ENCODE assay signal across 1 cellular context in the genomic region with DNA sequence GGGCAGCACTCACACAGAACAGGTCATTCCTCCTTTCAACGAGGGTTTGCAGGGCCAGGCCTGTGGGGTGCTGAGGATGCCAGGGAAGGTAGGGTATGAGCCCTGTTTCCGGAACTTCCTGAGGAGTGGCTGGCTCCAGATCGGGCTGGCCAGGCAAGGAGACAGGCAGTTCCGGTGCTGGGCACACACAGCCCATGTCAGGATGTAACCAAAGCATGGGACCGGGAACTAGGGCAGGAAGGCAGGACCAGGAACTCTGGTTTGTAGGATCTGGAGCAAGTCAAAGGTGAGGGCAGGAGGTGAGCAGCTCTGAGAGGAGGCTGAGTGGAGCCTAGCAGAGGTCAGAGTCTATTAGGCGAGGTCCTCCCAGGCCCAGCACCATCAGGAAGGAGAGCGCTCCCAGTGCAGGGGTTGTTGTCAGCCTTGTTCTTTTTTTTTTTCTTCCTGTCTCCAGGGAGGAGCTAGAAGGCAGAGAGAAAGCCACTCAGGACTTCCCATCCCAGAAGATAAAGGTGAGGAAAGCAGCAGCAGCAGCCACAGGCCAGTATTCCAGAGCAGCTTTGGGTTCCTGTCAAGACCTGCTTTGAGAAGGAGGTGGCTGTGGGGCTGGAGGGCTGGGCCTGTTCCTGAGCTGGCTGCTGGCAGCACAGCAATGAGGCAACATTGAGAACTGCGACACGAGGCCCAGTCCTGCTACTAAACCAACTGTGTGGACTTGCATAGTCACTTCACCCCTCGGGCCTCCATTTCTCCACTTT.
TF ChIP-seq lines count a peak whose summit lies in the region.

No MANE protein-coding gene starts in this region.

TF ChIP-seq in K562, 482 proteins besides CTCF, POLR2A, EP300 and RAD21 (continued from another document):
- TF ChIP-seq, protein P1, sequence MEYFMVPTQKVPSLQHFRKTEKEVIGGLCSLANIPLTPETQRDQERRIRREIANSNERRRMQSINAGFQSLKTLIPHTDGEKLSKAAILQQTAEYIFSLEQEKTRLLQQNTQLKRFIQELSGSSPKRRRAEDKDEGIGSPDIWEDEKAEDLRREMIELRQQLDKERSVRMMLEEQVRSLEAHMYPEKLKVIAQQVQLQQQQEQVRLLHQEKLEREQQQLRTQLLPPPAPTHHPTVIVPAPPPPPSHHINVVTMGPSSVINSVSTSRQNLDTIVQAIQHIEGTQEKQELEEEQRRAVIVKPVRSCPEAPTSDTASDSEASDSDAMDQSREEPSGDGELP (CRISPR knock-in tag; IDR thresholded peaks at IDR 0.05; ENCODE audit: borderline replicate concordance), result no peak
- TF ChIP-seq SRSF7 (optimal IDR thresholded peaks at IDR 0.05; ENCODE audit: low read depth, low read length) (no peak), JUN (IDR thresholded peaks at IDR 0.05; ENCODE audit: borderline replicate concordance, low read depth, low read length) (no peak), JUN (CRISPR knock-in tag; IDR thresholded peaks at IDR 0.05; ENCODE audit: borderline replicate concordance) (no peak), ZC3H4 (CRISPR knock-in tag; IDR thresholded peaks at IDR 0.05; ENCODE audit: borderline replicate concordance) (no peak), HNRNPLL (IDR thresholded peaks at IDR 0.05; ENCODE audit: low read depth, low read length, poor library complexity, severe bottlenecking) (no peak), RBM34 (IDR thresholded peaks at IDR 0.05; ENCODE audit: borderline replicate concordance, insufficient read depth, low read length) (no peak)
- TF ChIP-seq, protein P2, sequence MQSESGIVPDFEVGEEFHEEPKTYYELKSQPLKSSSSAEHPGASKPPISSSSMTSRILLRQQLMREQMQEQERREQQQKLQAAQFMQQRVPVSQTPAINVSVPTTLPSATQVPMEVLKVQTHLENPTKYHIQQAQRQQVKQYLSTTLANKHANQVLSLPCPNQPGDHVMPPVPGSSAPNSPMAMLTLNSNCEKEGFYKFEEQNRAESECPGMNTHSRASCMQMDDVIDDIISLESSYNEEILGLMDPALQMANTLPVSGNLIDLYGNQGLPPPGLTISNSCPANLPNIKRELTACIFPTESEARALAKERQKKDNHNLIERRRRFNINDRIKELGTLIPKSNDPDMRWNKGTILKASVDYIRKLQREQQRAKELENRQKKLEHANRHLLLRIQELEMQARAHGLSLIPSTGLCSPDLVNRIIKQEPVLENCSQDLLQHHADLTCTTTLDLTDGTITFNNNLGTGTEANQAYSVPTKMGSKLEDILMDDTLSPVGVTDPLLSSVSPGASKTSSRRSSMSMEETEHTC (IDR thresholded peaks at IDR 0.05), result no peak
- TF ChIP-seq, protein P3, sequence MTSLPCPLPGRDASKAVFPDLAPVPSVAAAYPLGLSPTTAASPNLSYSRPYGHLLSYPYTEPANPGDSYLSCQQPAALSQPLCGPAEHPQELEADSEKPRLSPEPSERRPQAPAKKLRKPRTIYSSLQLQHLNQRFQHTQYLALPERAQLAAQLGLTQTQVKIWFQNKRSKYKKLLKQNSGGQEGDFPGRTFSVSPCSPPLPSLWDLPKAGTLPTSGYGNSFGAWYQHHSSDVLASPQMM (CRISPR knock-in tag; IDR thresholded peaks at IDR 0.05), result no peak
TF ChIP-seq in K562: peak in this region for 0.
